11 cellular contexts compared by ENCODE assay signal in genomic region chr3:41836360-41837134, GRCh38.
A peak's percentile ranks its signal among the peaks of the same experiment; 100 is the strongest.
DNase-seq lines count a peak whose midpoint lies in the region; ATAC-seq, FAIRE-seq and TF ChIP-seq lines count a peak whose summit lies in the region.
"Had no signal": no experiment of that assay in that cellular context is flagged by ENCODE, and none has a peak within 500 bp of the region (broad histone marks: within the 10 kb centered on the region; RNA-seq: fewer than 3 reads in every experiment).

No MANE protein-coding gene starts in this region.

- ATAC-seq in GM19395 (IDR thresholded peaks at IDR 0.05; ENCODE audit: unreplicated experiment) (peak; percentile 80), HG03460 (IDR thresholded peaks at IDR 0.05; ENCODE audit: unreplicated experiment) (peak; percentile 52)
- ATAC-seq: Panc1 had no signal

- peak; percentile 15 for FAIRE-seq in GM18507 (lab: Jason Lieb, UNC)
- FAIRE-seq: GM12892, TTC549 had no signal

- H3K4me3 ChIP-seq in fibroblast of mammary gland (ENCODE audit: control insufficient read depth, low read depth, low read length), result no peak overlapping the region

- DNase-seq in GM18507 (ENCODE audit: extremely low spot score, insufficient read length, low read depth) (no peak), fibroblast of mammary gland (ENCODE audit: low read depth) (peak; percentile 7), iPS-NIHi7 (ENCODE audit: extremely low spot score) (no peak), NOMO-1 (lab: John Stamatoyannopoulos, UW; ENCODE audit: unreplicated experiment in 2 of 2) (no peak), NOMO-1 treated with DMSO at 0.1 percent for 48 hours (lab: John Stamatoyannopoulos, UW; ENCODE audit: unreplicated experiment) (no peak)
- DNase-seq: mammary epithelial cell had no signal

- no peak for TF ChIP-seq CTCF in fibroblast of mammary gland (conservative IDR thresholded peaks at IDR 0.05; ENCODE audit: control insufficient read depth, insufficient read depth, low read depth, low read length)
